23 cellular contexts compared by ENCODE assay signal in genomic region chr1:218656301-218657037, GRCh38.
DNase-seq lines count a peak whose midpoint lies in the region; ATAC-seq and TF ChIP-seq lines count a peak whose summit lies in the region.
"Had no signal": no experiment of that assay in that cellular context is flagged by ENCODE, and none has a peak within 500 bp of the region (broad histone marks: within the 10 kb centered on the region; RNA-seq: fewer than 3 reads in every experiment).

No MANE protein-coding gene starts in this region.

- TF ChIP-seq POLR2A in esophagus muscularis mucosa (IDR thresholded peaks at IDR 0.05; ENCODE audit: low read depth) = no peak

- DNase-seq in left cardiac atrium (no peak), Right ventricle myocardium superior (no peak), T1000 (lab: John Stamatoyannopoulos, UW) (peak; percentile 14), iris pigment epithelial cell (ENCODE audit: low read depth) (peak; percentile 76), left lobe of liver (ENCODE audit: low spot score) (no peak), NCI-H1092 treated with DMSO at 0.1 percent for 48 hours (lab: John Stamatoyannopoulos, UW) (no peak), esophagus muscularis mucosa (ENCODE audit: extremely low spot score) (no peak)
- DNase-seq: 8988T; activated CD4-positive, alpha-beta T cell treated with anti-CD3 and anti-CD28 coated beads for 1 hour; activated gamma-delta T cell; anterior cingulate cortex; DMS79; HFFc6; immature natural killer cell; naive thymus-derived CD4-positive, alpha-beta T cell; NCI-H187; NCI-H446; SHP77 treated with DMSO at 0.1 percent for 48 hours; stimulated activated CD4-positive, alpha-beta T cell treated with anti-CD3 and anti-CD28 coated beads, Interleukin-12 subunit alpha, Interleukin-12 subunit beta, amount 100 ng/mL, for 4 hours; T-helper 17 cell; thyroid gland had no signal

- WGBS in esophagus muscularis mucosa = 85% methylated on average over 3 of the region's 3 CpGs

- no peak overlapping the region for H3K4me3 ChIP-seq in esophagus muscularis mucosa
- H3K4me3 ChIP-seq: thyroid gland had no signal

- H3K27ac ChIP-seq in esophagus muscularis mucosa (replicated peaks in 1 of 4) = no peak overlapping the region
- H3K27ac ChIP-seq: thyroid gland had no signal

- no peak for TF ChIP-seq EP300 in esophagus muscularis mucosa (IDR thresholded peaks at IDR 0.05)

- no peaks in the 10 kb centered on the region for H3K27me3 ChIP-seq in esophagus muscularis mucosa
- H3K27me3 ChIP-seq: thyroid gland had no signal

- ATAC-seq in left cardiac atrium = peak; percentile 19 to 87
- no peak for ATAC-seq in Right ventricle myocardium superior (ENCODE audit: poor library complexity)
- ATAC-seq in left lobe of liver = no peak
- ATAC-seq in GM18858 (IDR thresholded peaks at IDR 0.05; ENCODE audit: unreplicated experiment) = no peak
- ATAC-seq: naive thymus-derived CD4-positive, alpha-beta T cell; stimulated activated effector memory CD8-positive, alpha-beta T cell treated with anti-CD3 and anti-CD28 coated beads, Interleukin-12 subunit alpha, Interleukin-12 subunit beta, amount 100 ng/mL, for 72 hours; T-helper 17 cell had no signal

- H3K36me3 ChIP-seq in esophagus muscularis mucosa = no peaks in the 10 kb centered on the region
- H3K36me3 ChIP-seq: thyroid gland had no signal

- intact Hi-C loops in left cardiac atrium (cut with DNase I) = no loop called here
- intact Hi-C loops in Right ventricle myocardium superior (cut with DNase I) = no loop called here
- intact Hi-C loops in esophagus muscularis mucosa (cut with DNase I) = no loop called here

- H3K9me3 ChIP-seq in esophagus muscularis mucosa = no peaks in the 10 kb centered on the region
- H3K9me3 ChIP-seq: thyroid gland had no signal

- H3K4me1 ChIP-seq in esophagus muscularis mucosa = peaks cover 0 to 7% (median 3%) of the 10 kb centered on the region in 4 donors

- TF ChIP-seq CTCF in esophagus muscularis mucosa (IDR thresholded peaks at IDR 0.05) = no peak

Comparison
In these comparisons a context has a peak if more than half of its experiments do, and no peak if none do; other contexts are left out.
1. ATAC-seq: peak in left cardiac atrium (2 of 2); none in Right ventricle myocardium superior (single experiment), left lobe of liver (single experiment) and GM18858 (single experiment).
2. DNase-seq: peak in T1000 (single experiment) and iris pigment epithelial cell (single experiment); none in left cardiac atrium (single experiment), Right ventricle myocardium superior (single experiment), left lobe of liver (single experiment), NCI-H1092 treated with DMSO at 0.1 percent for 48 hours (single experiment) and esophagus muscularis mucosa (single experiment).